8 cellular contexts compared by ENCODE assay signal in genomic region chr7:5396542-5396941, GRCh38. TPM values are rescaled to one million over a fixed set of nuclear protein-coding genes. Genes with fewer than 3 reads are reported as not detected.
DNase-seq lines count a peak whose midpoint lies in the region; ATAC-seq and TF ChIP-seq lines count a peak whose summit lies in the region.

No MANE protein-coding gene starts in this region.

- H3K9me3 Mint-ChIP-seq in CD4-positive, CD25-positive, alpha-beta regulatory T cell, result peaks cover 0 to 3% (median 0%) of the 10 kb centered on the region in 7 donors

- peaks cover 0 to 52% (median 20%) of the 10 kb centered on the region in 4 donors for H3K4me1 Mint-ChIP-seq in CD4-positive, CD25-positive, alpha-beta regulatory T cell

- H3K4me3 ChIP-seq in CD4-positive, CD25-positive, alpha-beta regulatory T cell (ENCODE audit: low read depth, low read length), result peak overlapping the region; percentile 82
- H3K4me3 ChIP-seq in HL-60 (replicated peaks; ENCODE audit: insufficient read depth, low read length) (peak overlapping the region; percentile 57), muscle layer of colon (ENCODE audit: low read depth in 1 of 2, low read length in 2 of 2) (peak overlapping the region in 1 of 2 donors; percentile 29)

- no peaks in the 10 kb centered on the region for H3K27me3 ChIP-seq in CD4-positive, CD25-positive, alpha-beta regulatory T cell (ENCODE audit: control insufficient read depth, insufficient read depth, low read length)
- no peaks in the 10 kb centered on the region for H3K27me3 ChIP-seq in HL-60 (ENCODE audit: insufficient read depth, poor library complexity, severe bottlenecking)
- no peaks in the 10 kb centered on the region for H3K27me3 ChIP-seq in muscle layer of colon (ENCODE audit: control insufficient read depth in 1 of 2, insufficient read depth in 2 of 2, low read length in 2 of 2)

- ATAC-seq in CD4-positive, CD25-positive, alpha-beta regulatory T cell (ENCODE audit: low read depth in 2 of 2), result peak; percentile 23 to 39
- peak; percentile 60 for ATAC-seq in GM19395 (IDR thresholded peaks at IDR 0.05; ENCODE audit: unreplicated experiment)

- H3K36me3 ChIP-seq in CD4-positive, CD25-positive, alpha-beta regulatory T cell (ENCODE audit: control insufficient read depth, insufficient read depth, low read length), result peaks cover 25% of the 10 kb centered on the region
- H3K36me3 ChIP-seq in muscle layer of colon (ENCODE audit: insufficient read depth, low read length), result peaks cover 21% of the 10 kb centered on the region

- no peaks in the 10 kb centered on the region for H3K27me3 Mint-ChIP-seq in CD4-positive, CD25-positive, alpha-beta regulatory T cell

- peaks cover 34% of the 10 kb centered on the region for H3K4me1 ChIP-seq in CD4-positive, CD25-positive, alpha-beta regulatory T cell (ENCODE audit: control insufficient read depth, insufficient read depth, low read length, poor library complexity, severe bottlenecking)
- H3K4me1 ChIP-seq in muscle layer of colon (ENCODE audit: insufficient read depth, low read length), result peaks cover 17% of the 10 kb centered on the region

- no peaks in the 10 kb centered on the region for H3K9me3 ChIP-seq in CD4-positive, CD25-positive, alpha-beta regulatory T cell (ENCODE audit: control insufficient read depth in 2 of 2, low read length in 2 of 2)
- no peaks in the 10 kb centered on the region for H3K9me3 ChIP-seq in muscle layer of colon (ENCODE audit: low read length)

- H3K36me3 Mint-ChIP-seq in CD4-positive, CD25-positive, alpha-beta regulatory T cell, result peaks cover 14% of the 10 kb centered on the region

- H3K9ac ChIP-seq in muscle layer of colon (ENCODE audit: low read length), result no peak overlapping the region

- peak overlapping the region; percentile 66 to 96 (median 94) for H3K27ac Mint-ChIP-seq in CD4-positive, CD25-positive, alpha-beta regulatory T cell

- H3K4me3 Mint-ChIP-seq in CD4-positive, CD25-positive, alpha-beta regulatory T cell, result peak overlapping the region; percentile 85 to 92 (median 88)

- no peak for TF ChIP-seq CTCF in HL-60 (IDR thresholded peaks at IDR 0.05; ENCODE audit: insufficient read depth, low read length)

- DNase-seq in CD4-positive, CD25-positive, alpha-beta regulatory T cell, result peak; percentile 34 to 85 (median 59)
- DNase-seq in HL-60 (ENCODE audit: low read depth in 1 of 2, low spot score in 1 of 2), result peak; percentile 67 to 85
- peak; percentile 53 for DNase-seq in UCSD-AML1 (lab: John Stamatoyannopoulos, UW; ENCODE audit: unreplicated experiment)
- DNase-seq in caudate nucleus (lab: John Stamatoyannopoulos, UW), result peak in 3 of 61 donors; percentile 19 to 33 (median 21)
- DNase-seq in substantia nigra (lab: John Stamatoyannopoulos, UW), result peak in 13 of 49 donors; percentile 9 to 37 (median 15)
- DNase-seq in OCI-M2 (lab: John Stamatoyannopoulos, UW; ENCODE audit: unreplicated experiment), result no peak

- H3K27ac ChIP-seq in CD4-positive, CD25-positive, alpha-beta regulatory T cell (ENCODE audit: insufficient read depth, low read length, poor library complexity, severe bottlenecking), result peak overlapping the region; percentile 94
- peak overlapping the region; percentile 96 for H3K27ac ChIP-seq in HL-60 (replicated peaks)
- H3K27ac ChIP-seq in caudate nucleus (ENCODE audit: low read depth, low read length), result peak overlapping the region; percentile 74
- peak overlapping the region; percentile 85 for H3K27ac ChIP-seq in muscle layer of colon (ENCODE audit: low read depth, low read length)
- peak overlapping the region; percentile 68 for H3K27ac ChIP-seq in substantia nigra (ENCODE audit: low read depth, low read length, poor library complexity, severe bottlenecking)

RNA-seq across cellular contexts. Expression of gene TNRC18, which starts 27.1 kb away (rescaled TPM):
- total RNA-seq in CD4-positive, CD25-positive, alpha-beta regulatory T cell, result 80.1 TPM
- polyA plus RNA-seq in CD4-positive, CD25-positive, alpha-beta regulatory T cell, result under 1 TPM; 0.17 to 0.78 (median 0.59) TPM
